ENCODE assay signal across 1 cellular context in the genomic region with DNA sequence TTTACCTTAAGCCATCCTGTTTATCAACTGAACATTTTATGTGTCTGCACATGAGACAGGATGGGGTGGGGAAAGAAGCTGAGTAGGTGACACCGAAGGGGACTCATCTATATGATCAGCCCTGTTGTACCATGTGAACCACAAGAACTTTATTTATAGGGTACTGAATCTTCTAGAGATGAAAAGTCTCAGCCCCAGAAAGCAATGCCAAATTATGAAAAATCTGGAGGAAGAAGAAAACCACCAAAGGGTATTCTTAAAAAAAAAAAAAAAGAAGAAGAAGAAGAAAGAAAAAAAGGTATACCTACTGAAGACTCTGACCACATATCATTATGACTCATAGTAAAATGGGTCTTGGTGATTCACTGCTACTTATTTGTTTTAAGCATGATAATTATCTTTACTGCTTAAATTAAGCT.
A peak's percentile ranks its signal among the peaks of the same experiment; 100 is the strongest.
TF ChIP-seq lines count a peak whose summit lies in the region.

No MANE protein-coding gene starts in this region.

TF ChIP-seq in GM12878, 131 proteins besides CTCF, POLR2A, EP300 and RAD21 (continued from another document and continues in another):
- TF ChIP-seq, protein P1, sequence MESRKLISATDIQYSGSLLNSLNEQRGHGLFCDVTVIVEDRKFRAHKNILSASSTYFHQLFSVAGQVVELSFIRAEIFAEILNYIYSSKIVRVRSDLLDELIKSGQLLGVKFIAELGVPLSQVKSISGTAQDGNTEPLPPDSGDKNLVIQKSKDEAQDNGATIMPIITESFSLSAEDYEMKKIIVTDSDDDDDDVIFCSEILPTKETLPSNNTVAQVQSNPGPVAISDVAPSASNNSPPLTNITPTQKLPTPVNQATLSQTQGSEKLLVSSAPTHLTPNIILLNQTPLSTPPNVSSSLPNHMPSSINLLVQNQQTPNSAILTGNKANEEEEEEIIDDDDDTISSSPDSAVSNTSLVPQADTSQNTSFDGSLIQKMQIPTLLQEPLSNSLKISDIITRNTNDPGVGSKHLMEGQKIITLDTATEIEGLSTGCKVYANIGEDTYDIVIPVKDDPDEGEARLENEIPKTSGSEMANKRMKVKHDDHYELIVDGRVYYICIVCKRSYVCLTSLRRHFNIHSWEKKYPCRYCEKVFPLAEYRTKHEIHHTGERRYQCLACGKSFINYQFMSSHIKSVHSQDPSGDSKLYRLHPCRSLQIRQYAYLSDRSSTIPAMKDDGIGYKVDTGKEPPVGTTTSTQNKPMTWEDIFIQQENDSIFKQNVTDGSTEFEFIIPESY (IDR thresholded peaks at IDR 0.05), result no peak
- TF ChIP-seq SIN3A (IDR thresholded peaks at IDR 0.05; ENCODE audit: low read depth, low read length), result no peak
- peak; percentile 81; the same call in 1 of the 2 replicates for TF ChIP-seq ZNF217 (IDR thresholded peaks at IDR 0.05)
- TF ChIP-seq, protein P2, sequence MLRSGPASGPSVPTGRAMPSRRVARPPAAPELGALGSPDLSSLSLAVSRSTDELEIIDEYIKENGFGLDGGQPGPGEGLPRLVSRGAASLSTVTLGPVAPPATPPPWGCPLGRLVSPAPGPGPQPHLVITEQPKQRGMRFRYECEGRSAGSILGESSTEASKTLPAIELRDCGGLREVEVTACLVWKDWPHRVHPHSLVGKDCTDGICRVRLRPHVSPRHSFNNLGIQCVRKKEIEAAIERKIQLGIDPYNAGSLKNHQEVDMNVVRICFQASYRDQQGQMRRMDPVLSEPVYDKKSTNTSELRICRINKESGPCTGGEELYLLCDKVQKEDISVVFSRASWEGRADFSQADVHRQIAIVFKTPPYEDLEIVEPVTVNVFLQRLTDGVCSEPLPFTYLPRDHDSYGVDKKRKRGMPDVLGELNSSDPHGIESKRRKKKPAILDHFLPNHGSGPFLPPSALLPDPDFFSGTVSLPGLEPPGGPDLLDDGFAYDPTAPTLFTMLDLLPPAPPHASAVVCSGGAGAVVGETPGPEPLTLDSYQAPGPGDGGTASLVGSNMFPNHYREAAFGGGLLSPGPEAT (IDR thresholded peaks at IDR 0.05; ENCODE audit: low read depth), result peak; percentile 40; the same call in 1 of the 2 replicates
- no peak for TF ChIP-seq NR2C1 (IDR thresholded peaks at IDR 0.05)
- TF ChIP-seq, protein P3, sequence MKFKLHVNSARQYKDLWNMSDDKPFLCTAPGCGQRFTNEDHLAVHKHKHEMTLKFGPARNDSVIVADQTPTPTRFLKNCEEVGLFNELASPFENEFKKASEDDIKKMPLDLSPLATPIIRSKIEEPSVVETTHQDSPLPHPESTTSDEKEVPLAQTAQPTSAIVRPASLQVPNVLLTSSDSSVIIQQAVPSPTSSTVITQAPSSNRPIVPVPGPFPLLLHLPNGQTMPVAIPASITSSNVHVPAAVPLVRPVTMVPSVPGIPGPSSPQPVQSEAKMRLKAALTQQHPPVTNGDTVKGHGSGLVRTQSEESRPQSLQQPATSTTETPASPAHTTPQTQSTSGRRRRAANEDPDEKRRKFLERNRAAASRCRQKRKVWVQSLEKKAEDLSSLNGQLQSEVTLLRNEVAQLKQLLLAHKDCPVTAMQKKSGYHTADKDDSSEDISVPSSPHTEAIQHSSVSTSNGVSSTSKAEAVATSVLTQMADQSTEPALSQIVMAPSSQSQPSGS (IDR thresholded peaks at IDR 0.05; ENCODE audit: low read length), result peak; percentile 57; the same call in 1 of the 2 replicates
- TF ChIP-seq NFIC (IDR thresholded peaks at IDR 0.05; ENCODE audit: low read depth, low read length), result peak; percentile 79
- TF ChIP-seq CREB1 (IDR thresholded peaks at IDR 0.05; ENCODE audit: low read depth), result no peak
- TF ChIP-seq, protein P4, sequence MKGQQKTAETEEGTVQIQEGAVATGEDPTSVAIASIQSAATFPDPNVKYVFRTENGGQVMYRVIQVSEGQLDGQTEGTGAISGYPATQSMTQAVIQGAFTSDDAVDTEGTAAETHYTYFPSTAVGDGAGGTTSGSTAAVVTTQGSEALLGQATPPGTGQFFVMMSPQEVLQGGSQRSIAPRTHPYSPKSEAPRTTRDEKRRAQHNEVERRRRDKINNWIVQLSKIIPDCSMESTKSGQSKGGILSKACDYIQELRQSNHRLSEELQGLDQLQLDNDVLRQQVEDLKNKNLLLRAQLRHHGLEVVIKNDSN (IDR thresholded peaks at IDR 0.05; ENCODE audit: borderline replicate concordance, extremely low read length, insufficient read depth, low read depth, low read length), result no peak
- no peak for TF ChIP-seq ZSCAN29 (IDR thresholded peaks at IDR 0.05)
- peak; percentile 91 for TF ChIP-seq ZNF384 (IDR thresholded peaks at IDR 0.05; ENCODE audit: borderline replicate concordance, low read depth, low read length)
- TF ChIP-seq, protein P5, sequence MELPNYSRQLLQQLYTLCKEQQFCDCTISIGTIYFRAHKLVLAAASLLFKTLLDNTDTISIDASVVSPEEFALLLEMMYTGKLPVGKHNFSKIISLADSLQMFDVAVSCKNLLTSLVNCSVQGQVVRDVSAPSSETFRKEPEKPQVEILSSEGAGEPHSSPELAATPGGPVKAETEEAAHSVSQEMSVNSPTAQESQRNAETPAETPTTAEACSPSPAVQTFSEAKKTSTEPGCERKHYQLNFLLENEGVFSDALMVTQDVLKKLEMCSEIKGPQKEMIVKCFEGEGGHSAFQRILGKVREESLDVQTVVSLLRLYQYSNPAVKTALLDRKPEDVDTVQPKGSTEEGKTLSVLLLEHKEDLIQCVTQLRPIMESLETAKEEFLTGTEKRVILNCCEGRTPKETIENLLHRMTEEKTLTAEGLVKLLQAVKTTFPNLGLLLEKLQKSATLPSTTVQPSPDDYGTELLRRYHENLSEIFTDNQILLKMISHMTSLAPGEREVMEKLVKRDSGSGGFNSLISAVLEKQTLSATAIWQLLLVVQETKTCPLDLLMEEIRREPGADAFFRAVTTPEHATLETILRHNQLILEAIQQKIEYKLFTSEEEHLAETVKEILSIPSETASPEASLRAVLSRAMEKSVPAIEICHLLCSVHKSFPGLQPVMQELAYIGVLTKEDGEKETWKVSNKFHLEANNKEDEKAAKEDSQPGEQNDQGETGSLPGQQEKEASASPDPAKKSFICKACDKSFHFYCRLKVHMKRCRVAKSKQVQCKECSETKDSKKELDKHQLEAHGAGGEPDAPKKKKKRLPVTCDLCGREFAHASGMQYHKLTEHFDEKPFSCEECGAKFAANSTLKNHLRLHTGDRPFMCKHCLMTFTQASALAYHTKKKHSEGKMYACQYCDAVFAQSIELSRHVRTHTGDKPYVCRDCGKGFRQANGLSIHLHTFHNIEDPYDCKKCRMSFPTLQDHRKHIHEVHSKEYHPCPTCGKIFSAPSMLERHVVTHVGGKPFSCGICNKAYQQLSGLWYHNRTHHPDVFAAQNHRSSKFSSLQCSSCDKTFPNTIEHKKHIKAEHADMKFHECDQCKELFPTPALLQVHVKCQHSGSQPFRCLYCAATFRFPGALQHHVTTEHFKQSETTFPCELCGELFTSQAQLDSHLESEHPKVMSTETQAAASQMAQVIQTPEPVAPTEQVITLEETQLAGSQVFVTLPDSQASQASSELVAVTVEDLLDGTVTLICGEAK (IDR thresholded peaks at IDR 0.05; ENCODE audit: borderline replicate concordance), result no peak
- TF ChIP-seq, protein P6, sequence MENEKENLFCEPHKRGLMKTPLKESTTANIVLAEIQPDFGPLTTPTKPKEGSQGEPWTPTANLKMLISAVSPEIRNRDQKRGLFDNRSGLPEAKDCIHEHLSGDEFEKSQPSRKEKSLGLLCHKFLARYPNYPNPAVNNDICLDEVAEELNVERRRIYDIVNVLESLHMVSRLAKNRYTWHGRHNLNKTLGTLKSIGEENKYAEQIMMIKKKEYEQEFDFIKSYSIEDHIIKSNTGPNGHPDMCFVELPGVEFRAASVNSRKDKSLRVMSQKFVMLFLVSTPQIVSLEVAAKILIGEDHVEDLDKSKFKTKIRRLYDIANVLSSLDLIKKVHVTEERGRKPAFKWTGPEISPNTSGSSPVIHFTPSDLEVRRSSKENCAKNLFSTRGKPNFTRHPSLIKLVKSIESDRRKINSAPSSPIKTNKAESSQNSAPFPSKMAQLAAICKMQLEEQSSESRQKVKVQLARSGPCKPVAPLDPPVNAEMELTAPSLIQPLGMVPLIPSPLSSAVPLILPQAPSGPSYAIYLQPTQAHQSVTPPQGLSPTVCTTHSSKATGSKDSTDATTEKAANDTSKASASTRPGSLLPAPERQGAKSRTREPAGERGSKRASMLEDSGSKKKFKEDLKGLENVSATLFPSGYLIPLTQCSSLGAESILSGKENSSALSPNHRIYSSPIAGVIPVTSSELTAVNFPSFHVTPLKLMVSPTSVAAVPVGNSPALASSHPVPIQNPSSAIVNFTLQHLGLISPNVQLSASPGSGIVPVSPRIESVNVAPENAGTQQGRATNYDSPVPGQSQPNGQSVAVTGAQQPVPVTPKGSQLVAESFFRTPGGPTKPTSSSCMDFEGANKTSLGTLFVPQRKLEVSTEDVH (IDR thresholded peaks at IDR 0.05; ENCODE audit: low read depth, partially characterized antibody), result no peak
- TF ChIP-seq NBN (IDR thresholded peaks at IDR 0.05), result 0 out of 2 replicates have a peak, but pooled peaks have one; percentile 53
- TF ChIP-seq SMAD5 (IDR thresholded peaks at IDR 0.05; ENCODE audit: low read depth), result no peak
- TF ChIP-seq MTA2 (IDR thresholded peaks at IDR 0.05; ENCODE audit: low read depth), result peak; percentile 67
- no peak for TF ChIP-seq EGR1 (IDR thresholded peaks at IDR 0.05; ENCODE audit: borderline replicate concordance in 1 of 2, low read depth in 2 of 2, low read length in 2 of 2)
- TF ChIP-seq YY1 (IDR thresholded peaks at IDR 0.05; ENCODE audit: low read depth, low read length), result no peak
- no peak for TF ChIP-seq CHD2 (IDR thresholded peaks at IDR 0.05; ENCODE audit: borderline replicate concordance, low read depth, low read length)
- no peak for TF ChIP-seq DPF2 (IDR thresholded peaks at IDR 0.05)
- TF ChIP-seq RB1 (IDR thresholded peaks at IDR 0.05; ENCODE audit: borderline replicate concordance), result no peak
- no peak for TF ChIP-seq LARP7 (IDR thresholded peaks at IDR 0.05)
- TF ChIP-seq ZNF207 (IDR thresholded peaks at IDR 0.05; ENCODE audit: borderline replicate concordance), result no peak
- TF ChIP-seq JUND (IDR thresholded peaks at IDR 0.05; ENCODE audit: low read depth, low read length), result 0 out of 2 replicates have a peak, but pooled peaks have one; percentile 9
- no peak for TF ChIP-seq STAT1 (conservative IDR thresholded peaks at IDR 0.05)
- TF ChIP-seq SIX5 (IDR thresholded peaks at IDR 0.05; ENCODE audit: low read depth, low read length, severe bottlenecking), result no peak
- TF ChIP-seq ZNF274 (IDR thresholded peaks at IDR 0.05; ENCODE audit: insufficient read depth, insufficient read length), result no peak
- TF ChIP-seq PAX8 (IDR thresholded peaks at IDR 0.05), result no peak
- TF ChIP-seq RBBP5 (conservative IDR thresholded peaks at IDR 0.05), result no peak
- TF ChIP-seq, protein P7, sequence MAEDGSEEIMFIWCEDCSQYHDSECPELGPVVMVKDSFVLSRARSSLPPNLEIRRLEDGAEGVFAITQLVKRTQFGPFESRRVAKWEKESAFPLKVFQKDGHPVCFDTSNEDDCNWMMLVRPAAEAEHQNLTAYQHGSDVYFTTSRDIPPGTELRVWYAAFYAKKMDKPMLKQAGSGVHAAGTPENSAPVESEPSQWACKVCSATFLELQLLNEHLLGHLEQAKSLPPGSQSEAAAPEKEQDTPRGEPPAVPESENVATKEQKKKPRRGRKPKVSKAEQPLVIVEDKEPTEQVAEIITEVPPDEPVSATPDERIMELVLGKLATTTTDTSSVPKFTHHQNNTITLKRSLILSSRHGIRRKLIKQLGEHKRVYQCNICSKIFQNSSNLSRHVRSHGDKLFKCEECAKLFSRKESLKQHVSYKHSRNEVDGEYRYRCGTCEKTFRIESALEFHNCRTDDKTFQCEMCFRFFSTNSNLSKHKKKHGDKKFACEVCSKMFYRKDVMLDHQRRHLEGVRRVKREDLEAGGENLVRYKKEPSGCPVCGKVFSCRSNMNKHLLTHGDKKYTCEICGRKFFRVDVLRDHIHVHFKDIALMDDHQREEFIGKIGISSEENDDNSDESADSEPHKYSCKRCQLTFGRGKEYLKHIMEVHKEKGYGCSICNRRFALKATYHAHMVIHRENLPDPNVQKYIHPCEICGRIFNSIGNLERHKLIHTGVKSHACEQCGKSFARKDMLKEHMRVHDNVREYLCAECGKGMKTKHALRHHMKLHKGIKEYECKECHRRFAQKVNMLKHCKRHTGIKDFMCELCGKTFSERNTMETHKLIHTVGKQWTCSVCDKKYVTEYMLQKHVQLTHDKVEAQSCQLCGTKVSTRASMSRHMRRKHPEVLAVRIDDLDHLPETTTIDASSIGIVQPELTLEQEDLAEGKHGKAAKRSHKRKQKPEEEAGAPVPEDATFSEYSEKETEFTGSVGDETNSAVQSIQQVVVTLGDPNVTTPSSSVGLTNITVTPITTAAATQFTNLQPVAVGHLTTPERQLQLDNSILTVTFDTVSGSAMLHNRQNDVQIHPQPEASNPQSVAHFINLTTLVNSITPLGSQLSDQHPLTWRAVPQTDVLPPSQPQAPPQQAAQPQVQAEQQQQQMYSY (CRISPR knock-in tag; IDR thresholded peaks at IDR 0.05), result no peak
- TF ChIP-seq FOXK2 (IDR thresholded peaks at IDR 0.05), result no peak
- no peak for TF ChIP-seq HDAC6 (IDR thresholded peaks at IDR 0.05; ENCODE audit: unreplicated experiment)
- no peak for TF ChIP-seq ZBED1 (IDR thresholded peaks at IDR 0.05; ENCODE audit: borderline replicate concordance)
- no peak for TF ChIP-seq IKZF1 (conservative IDR thresholded peaks at IDR 0.05)
- peak; percentile 83 for TF ChIP-seq RUNX3 (IDR thresholded peaks at IDR 0.05; ENCODE audit: low read length)
- TF ChIP-seq CBFB (IDR thresholded peaks at IDR 0.05; ENCODE audit: low read depth), result 0 out of 2 replicates have a peak, but pooled peaks have one; percentile 25
- TF ChIP-seq ZNF24 (IDR thresholded peaks at IDR 0.05), result no peak
- 0 out of 2 replicates have a peak, but pooled peaks have one; percentile 23 for TF ChIP-seq NR2F1 (conservative IDR thresholded peaks at IDR 0.05)
- TF ChIP-seq, protein P8, sequence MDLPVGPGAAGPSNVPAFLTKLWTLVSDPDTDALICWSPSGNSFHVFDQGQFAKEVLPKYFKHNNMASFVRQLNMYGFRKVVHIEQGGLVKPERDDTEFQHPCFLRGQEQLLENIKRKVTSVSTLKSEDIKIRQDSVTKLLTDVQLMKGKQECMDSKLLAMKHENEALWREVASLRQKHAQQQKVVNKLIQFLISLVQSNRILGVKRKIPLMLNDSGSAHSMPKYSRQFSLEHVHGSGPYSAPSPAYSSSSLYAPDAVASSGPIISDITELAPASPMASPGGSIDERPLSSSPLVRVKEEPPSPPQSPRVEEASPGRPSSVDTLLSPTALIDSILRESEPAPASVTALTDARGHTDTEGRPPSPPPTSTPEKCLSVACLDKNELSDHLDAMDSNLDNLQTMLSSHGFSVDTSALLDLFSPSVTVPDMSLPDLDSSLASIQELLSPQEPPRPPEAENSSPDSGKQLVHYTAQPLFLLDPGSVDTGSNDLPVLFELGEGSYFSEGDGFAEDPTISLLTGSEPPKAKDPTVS (IDR thresholded peaks at IDR 0.05; ENCODE audit: low read depth, low read length), result no peak
- no peak for TF ChIP-seq KDM1A (IDR thresholded peaks at IDR 0.05; ENCODE audit: borderline replicate concordance)
- no peak for TF ChIP-seq RAD51 (IDR thresholded peaks at IDR 0.05)
- peak; percentile 77 for TF ChIP-seq ATF7 (IDR thresholded peaks at IDR 0.05; ENCODE audit: low read depth)
- TF ChIP-seq JUNB (IDR thresholded peaks at IDR 0.05), result peak; percentile 78
- TF ChIP-seq, protein P9, sequence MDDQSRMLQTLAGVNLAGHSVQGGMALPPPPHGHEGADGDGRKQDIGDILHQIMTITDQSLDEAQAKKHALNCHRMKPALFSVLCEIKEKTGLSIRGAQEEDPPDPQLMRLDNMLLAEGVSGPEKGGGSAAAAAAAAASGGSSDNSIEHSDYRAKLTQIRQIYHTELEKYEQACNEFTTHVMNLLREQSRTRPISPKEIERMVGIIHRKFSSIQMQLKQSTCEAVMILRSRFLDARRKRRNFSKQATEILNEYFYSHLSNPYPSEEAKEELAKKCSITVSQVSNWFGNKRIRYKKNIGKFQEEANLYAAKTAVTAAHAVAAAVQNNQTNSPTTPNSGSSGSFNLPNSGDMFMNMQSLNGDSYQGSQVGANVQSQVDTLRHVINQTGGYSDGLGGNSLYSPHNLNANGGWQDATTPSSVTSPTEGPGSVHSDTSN (IDR thresholded peaks at IDR 0.05; ENCODE audit: insufficient replicate concordance, low read depth, low read length), result no peak
- no peak for TF ChIP-seq CHD1 (IDR thresholded peaks at IDR 0.05; ENCODE audit: low read depth, low read length)
